In the genomic region with DNA sequence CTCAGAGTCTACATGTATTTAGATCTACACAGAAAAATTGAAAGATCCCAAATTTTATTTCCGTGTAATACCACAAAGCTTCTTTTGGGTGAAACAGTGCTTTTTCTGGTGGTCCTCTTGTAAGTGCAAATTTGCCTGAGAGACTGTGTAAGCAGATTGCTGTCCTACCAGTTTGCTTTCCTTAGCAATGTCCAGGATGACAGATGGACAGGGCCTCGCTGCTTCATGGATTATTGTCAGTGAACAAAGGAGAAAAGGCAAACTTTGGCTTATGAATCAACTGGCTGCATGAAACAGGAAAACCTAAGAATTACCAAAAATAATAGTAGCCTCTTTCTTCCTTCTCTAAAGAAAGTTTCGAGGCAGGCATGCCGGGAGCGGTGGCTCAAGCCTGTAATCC, we compare ENCODE assay signal across 29 cellular contexts.
"Had no signal": no experiment of that assay in that cellular context is flagged by ENCODE, and none has a peak within 500 bp of the region (broad histone marks: within the 10 kb centered on the region; RNA-seq: fewer than 3 reads in every experiment).

No MANE protein-coding gene starts in this region.

- H3K9me3 Mint-ChIP-seq: immature natural killer cell; naive thymus-derived CD8-positive, alpha-beta T cell; nephron; neural crest cell had no signal

- H3K4me3 ChIP-seq: left lung, lower lobe of right lung, pancreas, prostate gland, skin epidermis, stomach, testis, thyroid gland, upper lobe of right lung had no signal

- H3K4me1 ChIP-seq: lower lobe of right lung, pancreas, prostate gland, thyroid gland, upper lobe of right lung had no signal

- H3K27me3 ChIP-seq: left lung, pancreas, stomach, testis, thyroid gland, upper lobe of right lung had no signal

- ATAC-seq: left colon; naive thymus-derived CD8-positive, alpha-beta T cell; right cardiac atrium; stimulated activated naive CD8-positive, alpha-beta T cell treated with anti-CD3 and anti-CD28 coated beads, Interleukin-15, Interleukin-2, amounts not matched to agents 100 U/mL and 50 U/mL, for 24 hours had no signal

- H3K27me3 Mint-ChIP-seq: stimulated activated naive B cell treated with anti-CD40 and anti-IgM and Interleukin-4, amounts not matched to agents 10 μg/mL and 1 μg/mL and 100 μg/mL, for 72 hours had no signal

- H3K36me3 Mint-ChIP-seq: naive thymus-derived CD8-positive, alpha-beta T cell had no signal

- H3K4me3 Mint-ChIP-seq: immature natural killer cell; naive thymus-derived CD8-positive, alpha-beta T cell; nephron; neural crest cell; stimulated activated naive B cell treated with anti-CD40 and anti-IgM and Interleukin-4, amounts not matched to agents 10 μg/mL and 1 μg/mL and 100 μg/mL, for 72 hours had no signal

- H3K27ac ChIP-seq: left lung, lower lobe of right lung, pancreas, prostate gland, skin epidermis, stomach, testis, thyroid gland, upper lobe of right lung had no signal

- DNase-seq: hypothalamus; immature natural killer cell; kidney; left colon; left lung; lower lobe of right lung; mammary epithelial cell; mesenchymal stem cell; naive thymus-derived CD8-positive, alpha-beta T cell; nucleus accumbens; pancreas; posterior cingulate gyrus; retina; right cardiac atrium; stimulated activated CD4-positive, alpha-beta T cell treated with anti-CD3 and anti-CD28 coated beads, Interleukin-12 subunit alpha, Interleukin-12 subunit beta, amount 100 ng/mL, for 4 hours; stimulated activated CD4-positive, alpha-beta T cell treated with anti-CD3 and anti-CD28 coated beads, Interleukin-15, amount 100 ng/mL, for 24 hours; stimulated activated CD4-positive, alpha-beta T cell treated with anti-CD3 and anti-CD28 coated beads, Interleukin-2, amount 100 ng/mL, for 24 hours; stimulated activated CD4-positive, alpha-beta T cell treated with anti-CD3 and anti-CD28 coated beads, Interleukin-4, amount 100 ng/mL, for 1 hour; stimulated activated naive B cell treated with anti-CD40 and anti-IgM and Interleukin-4, amounts not matched to agents 10 μg/mL and 1 μg/mL and 100 μg/mL, for 72 hours; stimulated activated naive CD8-positive, alpha-beta T cell treated with anti-CD3 and anti-CD28 coated beads, Interleukin-15, Interleukin-2, amounts not matched to agents 100 U/mL and 50 U/mL, for 24 hours; stomach; testis; thyroid gland; trophoblast cell; upper lobe of right lung had no signal

- H3K27ac Mint-ChIP-seq: immature natural killer cell; naive thymus-derived CD8-positive, alpha-beta T cell; nephron; stimulated activated naive B cell treated with anti-CD40 and anti-IgM and Interleukin-4, amounts not matched to agents 10 μg/mL and 1 μg/mL and 100 μg/mL, for 72 hours had no signal

- H3K36me3 ChIP-seq: left lung, lower lobe of right lung, pancreas, prostate gland, stomach, thyroid gland, upper lobe of right lung had no signal
